Comparison of ENCODE assay signal across 15 cellular contexts in the genomic region with DNA sequence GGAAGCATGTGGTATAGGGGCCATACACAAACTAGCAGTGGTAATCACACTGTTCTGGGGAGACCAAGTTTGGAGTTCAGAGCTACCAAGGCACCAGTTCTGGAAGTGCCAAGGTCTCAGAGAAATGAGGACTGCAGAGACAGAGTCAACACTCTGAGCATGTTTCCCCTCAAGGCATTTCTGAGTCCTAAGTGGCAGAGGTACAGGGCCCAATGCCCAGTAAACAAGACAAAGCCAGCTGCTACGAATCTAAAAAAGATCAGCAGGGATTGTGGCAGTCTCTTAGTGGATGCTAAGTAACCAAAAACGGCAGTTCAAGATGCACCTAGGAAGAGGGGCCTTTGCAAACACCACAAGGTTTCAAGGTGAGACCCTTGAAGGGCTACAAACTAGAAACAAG.
"Had no signal": no experiment of that assay in that cellular context is flagged by ENCODE, and none has a peak within 500 bp of the region (broad histone marks: within the 10 kb centered on the region; RNA-seq: fewer than 3 reads in every experiment).

No MANE protein-coding gene starts in this region.

- H3K27ac ChIP-seq: breast epithelium, prostate gland, testis, uterus had no signal

- H3K9me3 ChIP-seq: breast epithelium, prostate gland, testis, uterus had no signal

- DNase-seq: activated CD4-positive, alpha-beta T cell treated with anti-CD3 and anti-CD28 coated beads, Interleukin-2, amount 50 U/mL, for 1 hour; activated CD4-positive, CD25-positive, alpha-beta regulatory T cell; activated effector memory CD4-positive, alpha-beta T cell treated with anti-CD3 and anti-CD28 coated beads, Interleukin-2, amount 50 U/mL, for 16 hours; activated T-cell treated with anti-CD3 and anti-CD28 coated beads, Interleukin-2, amount 50 U/mL, for 1 hour; natural killer cell; stimulated activated CD4-positive, alpha-beta T cell treated with anti-CD3 and anti-CD28 coated beads, Interleukin-2, amount 100 ng/mL, for 48 hours; stimulated activated naive CD4-positive, alpha-beta T cell treated with Interleukin-2 at 50 U/mL for 16 hours; T-helper 17 cell; testis; uterus had no signal

- H3K27me3 ChIP-seq: breast epithelium, testis, uterus had no signal

- H3K36me3 ChIP-seq: breast epithelium, prostate gland, uterus had no signal

- FAIRE-seq: frontal cortex, keratinocyte had no signal

- H3K4me1 ChIP-seq: prostate gland, uterus had no signal

- H3K36me3 Mint-ChIP-seq: activated naive CD8-positive, alpha-beta T cell; natural killer cell had no signal

- H3K4me3 ChIP-seq: breast epithelium, prostate gland, testis, uterus had no signal

- H3K27me3 Mint-ChIP-seq: activated naive CD8-positive, alpha-beta T cell; T-helper 17 cell had no signal

- H3K27ac Mint-ChIP-seq: activated naive CD8-positive, alpha-beta T cell; natural killer cell; T-helper 17 cell had no signal

- ATAC-seq: natural killer cell, T-helper 17 cell had no signal

- H3K4me1 Mint-ChIP-seq: natural killer cell, T-helper 17 cell had no signal

- H3K4me3 Mint-ChIP-seq: activated naive CD8-positive, alpha-beta T cell; natural killer cell; T-helper 17 cell had no signal
